Comparison of ENCODE assay signal across 2 cellular contexts in the genomic region with DNA sequence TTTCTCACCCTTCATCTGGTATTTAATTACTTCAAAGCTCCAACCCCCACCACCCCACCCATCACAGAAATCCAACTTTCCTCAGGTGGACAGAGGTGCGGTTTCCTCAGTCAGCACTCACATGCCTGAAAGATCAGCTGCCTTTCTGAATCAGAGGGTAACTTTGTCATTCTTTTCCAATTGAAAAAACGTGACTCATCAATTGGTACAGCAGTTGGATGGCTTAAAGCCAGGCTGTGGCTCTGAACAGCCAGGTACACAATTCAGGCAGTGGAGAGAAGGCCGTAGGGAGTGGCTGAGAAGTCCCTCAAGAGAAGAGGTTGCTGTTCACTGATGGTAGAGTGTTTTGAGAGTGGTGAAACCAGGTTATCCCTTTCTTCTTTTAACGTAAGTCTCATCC.
TF ChIP-seq lines count a peak whose summit lies in the region.

No MANE protein-coding gene starts in this region.

TF ChIP-seq in IMR-90, 13 proteins besides CTCF, POLR2A, EP300 and RAD21:
- TF ChIP-seq, protein P1, sequence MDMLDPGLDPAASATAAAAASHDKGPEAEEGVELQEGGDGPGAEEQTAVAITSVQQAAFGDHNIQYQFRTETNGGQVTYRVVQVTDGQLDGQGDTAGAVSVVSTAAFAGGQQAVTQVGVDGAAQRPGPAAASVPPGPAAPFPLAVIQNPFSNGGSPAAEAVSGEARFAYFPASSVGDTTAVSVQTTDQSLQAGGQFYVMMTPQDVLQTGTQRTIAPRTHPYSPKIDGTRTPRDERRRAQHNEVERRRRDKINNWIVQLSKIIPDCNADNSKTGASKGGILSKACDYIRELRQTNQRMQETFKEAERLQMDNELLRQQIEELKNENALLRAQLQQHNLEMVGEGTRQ (IDR thresholded peaks at IDR 0.05; ENCODE audit: low read depth, low read length), result peak; percentile 36; the same call in 1 of the 2 replicates
- peak; percentile 14; the same call in 1 of the 2 replicates for TF ChIP-seq NFE2L2 (IDR thresholded peaks at IDR 0.05; ENCODE audit: low read depth, low read length)

TF ChIP-seq in endothelial cell of umbilical vein, 7 proteins besides CTCF, POLR2A, EP300 and RAD21:
- TF ChIP-seq JUN (IDR thresholded peaks at IDR 0.05; ENCODE audit: borderline replicate concordance, insufficient read depth, insufficient read length, low read depth) (peak; percentile 48), FOS (IDR thresholded peaks at IDR 0.05; ENCODE audit: borderline replicate concordance, insufficient read depth, low read length) (peak; percentile 50)
